In the genomic region with DNA sequence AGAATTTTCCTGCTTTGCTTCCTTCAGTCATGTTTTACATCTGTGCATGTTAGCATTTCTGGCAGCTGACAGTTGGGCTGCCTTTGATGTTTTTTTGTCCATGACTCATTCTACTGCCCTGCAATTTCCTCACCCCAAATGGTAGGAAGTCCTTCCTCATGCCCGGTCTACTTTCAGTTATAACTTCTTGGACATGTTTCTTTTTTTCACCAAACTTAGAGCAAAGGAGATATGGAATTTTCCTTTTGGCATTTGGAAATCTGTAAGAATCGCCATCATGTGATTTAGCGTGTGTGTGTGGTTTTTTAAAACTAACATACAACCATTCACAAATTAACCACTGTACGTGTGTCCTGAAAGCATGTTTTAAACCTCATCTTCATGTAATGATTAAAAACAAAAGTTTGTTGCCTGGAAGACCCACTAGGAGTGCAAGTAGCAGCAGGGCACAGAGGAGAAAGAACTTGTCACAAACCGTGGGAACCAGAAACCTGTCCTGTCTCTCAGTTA, we compare ENCODE assay signal across 1 cellular context.
TF ChIP-seq lines count a peak whose summit lies in the region.

No MANE protein-coding gene starts in this region.

TF ChIP-seq in GM23338, 12 proteins besides CTCF, POLR2A, EP300 and RAD21 (continued from another document):
- TF ChIP-seq ZNF331 (CRISPR knock-in tag; IDR thresholded peaks at IDR 0.05; ENCODE audit: low read depth) = no peak
- TF ChIP-seq, protein P1, sequence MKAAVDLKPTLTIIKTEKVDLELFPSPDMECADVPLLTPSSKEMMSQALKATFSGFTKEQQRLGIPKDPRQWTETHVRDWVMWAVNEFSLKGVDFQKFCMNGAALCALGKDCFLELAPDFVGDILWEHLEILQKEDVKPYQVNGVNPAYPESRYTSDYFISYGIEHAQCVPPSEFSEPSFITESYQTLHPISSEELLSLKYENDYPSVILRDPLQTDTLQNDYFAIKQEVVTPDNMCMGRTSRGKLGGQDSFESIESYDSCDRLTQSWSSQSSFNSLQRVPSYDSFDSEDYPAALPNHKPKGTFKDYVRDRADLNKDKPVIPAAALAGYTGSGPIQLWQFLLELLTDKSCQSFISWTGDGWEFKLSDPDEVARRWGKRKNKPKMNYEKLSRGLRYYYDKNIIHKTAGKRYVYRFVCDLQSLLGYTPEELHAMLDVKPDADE (IDR thresholded peaks at IDR 0.05) = no peak
- no peak for TF ChIP-seq CREB1 (CRISPR knock-in tag; IDR thresholded peaks at IDR 0.05; ENCODE audit: low read depth)
- TF ChIP-seq POLR2AphosphoS5 (IDR thresholded peaks at IDR 0.05; ENCODE audit: low read depth) = no peak
- TF ChIP-seq EZH2phosphoT487 (IDR thresholded peaks at IDR 0.05; ENCODE audit: unreplicated experiment) = no peak
- no peak for TF ChIP-seq EZH2 (IDR thresholded peaks at IDR 0.05; ENCODE audit: low read depth, unreplicated experiment)
